In the genomic region with DNA sequence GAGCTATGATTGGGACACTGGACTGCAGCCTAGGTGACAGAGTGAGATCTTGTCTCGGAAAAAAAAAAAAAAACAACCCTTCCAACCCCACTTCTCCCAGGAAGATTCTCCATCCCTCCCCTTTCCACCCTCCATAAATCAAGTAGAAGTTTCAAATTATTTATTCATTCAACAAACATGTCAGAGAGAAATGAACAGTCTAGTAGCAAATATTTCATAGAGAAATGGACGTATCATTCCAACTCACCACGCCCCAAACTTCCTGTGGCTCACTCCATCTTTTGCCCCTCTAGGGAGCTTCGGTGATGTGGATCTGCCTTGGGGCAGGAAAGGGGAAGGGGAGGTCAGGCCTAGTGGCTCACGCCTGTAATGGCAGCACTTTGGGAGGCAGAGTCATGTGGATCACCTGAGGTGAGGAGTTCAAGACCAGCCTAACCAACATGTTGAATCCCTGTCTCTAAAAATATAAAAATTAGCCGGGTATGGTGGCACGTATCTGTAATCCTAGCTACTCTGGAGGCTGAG, we compare ENCODE assay signal across 8 cellular contexts. TPM values are rescaled to one million over a fixed set of nuclear protein-coding genes. Genes with fewer than 3 reads are reported as not detected.
A peak's percentile ranks its signal among the peaks of the same experiment; 100 is the strongest.
DNase-seq lines count a peak whose midpoint lies in the region; ATAC-seq and TF ChIP-seq lines count a peak whose summit lies in the region.

No MANE protein-coding gene starts in this region.

- H3K9ac ChIP-seq in BLaER1 (peak overlapping the region; percentile 94), Loucy (ENCODE audit: low read depth, low read length, poor library complexity, severe bottlenecking) (peak overlapping the region; percentile 86)

- H3K4me1 Mint-ChIP-seq in natural killer cell = peaks cover 6 to 17% of the 10 kb centered on the region in 2 donors

- H3K4me2 ChIP-seq in BLaER1 (peak overlapping the region; percentile 97), Loucy (ENCODE audit: low read depth, low read length, poor library complexity, severe bottlenecking) (peak overlapping the region; percentile 92)

- H3F3A ChIP-seq in Loucy (ENCODE audit: low read depth) = peaks cover 1% of the 10 kb centered on the region; the same call in 1 of the 2 replicates

- H3K9me3 ChIP-seq in BLaER1 (no peaks in the 10 kb centered on the region), Loucy (ENCODE audit: insufficient read depth, low read depth, low read length) (no peaks in the 10 kb centered on the region)

- H3K27me3 ChIP-seq in BLaER1 (no peaks in the 10 kb centered on the region), Loucy (ENCODE audit: insufficient read depth, low read length, poor library complexity, severe bottlenecking) (no peaks in the 10 kb centered on the region)

- H4K20me1 ChIP-seq in BLaER1 (peaks cover 41% of the 10 kb centered on the region), Loucy (ENCODE audit: insufficient read depth, low read length, poor library complexity, severe bottlenecking) (peaks cover 12% of the 10 kb centered on the region)

- intact Hi-C loops in natural killer cell (cut with micrococcal nuclease) = no loop called here

- H2AFZ ChIP-seq in Loucy (ENCODE audit: low read length) = peak overlapping the region; percentile 93

- H3K4me1 ChIP-seq in BLaER1 (peaks cover 45% of the 10 kb centered on the region), Loucy (ENCODE audit: insufficient read depth, low read length, poor library complexity, severe bottlenecking) (peaks cover 19% of the 10 kb centered on the region)

- DNase-seq in choroid plexus epithelial cell (ENCODE audit: low read depth) (no peak), natural killer cell (no peak), SHP77 (lab: John Stamatoyannopoulos, UW) (no peak), T1000 (lab: John Stamatoyannopoulos, UW) (no peak)
- DNase-seq in effector CD8-positive, alpha-beta T cell (lab: John Stamatoyannopoulos, UW) = no peak

- peaks cover 24% of the 10 kb centered on the region for H3K79me2 ChIP-seq in Loucy (ENCODE audit: insufficient read depth, low read length)

- TF ChIP-seq CTCF in Loucy (conservative IDR thresholded peaks at IDR 0.05; ENCODE audit: low read length) = no peak; the same call in 1 of the 2 replicates
- TF ChIP-seq CTCF in choroid plexus epithelial cell (conservative IDR thresholded peaks at IDR 0.05; ENCODE audit: low read depth, low read length) = peak; percentile 2
- TF ChIP-seq CTCF in natural killer cell (IDR thresholded peaks at IDR 0.05) = no peak

- H3K27ac ChIP-seq in BLaER1 = peak overlapping the region; percentile 93

- ATAC-seq in natural killer cell (no peak), GM21367 (IDR thresholded peaks at IDR 0.05; ENCODE audit: unreplicated experiment) (no peak)

- no peaks in the 10 kb centered on the region for H3K9me3 Mint-ChIP-seq in natural killer cell

- no peaks in the 10 kb centered on the region for H3K36me3 Mint-ChIP-seq in natural killer cell

- H3K4me3 Mint-ChIP-seq in natural killer cell = peak overlapping the region; percentile 84

- H3K36me3 ChIP-seq in BLaER1 (peaks cover 27% of the 10 kb centered on the region), Loucy (ENCODE audit: insufficient read depth, low read length) (peaks cover 5% of the 10 kb centered on the region; the same call in 1 of the 2 replicates)

- H3K27me3 Mint-ChIP-seq in natural killer cell (ENCODE audit: low read depth in 2 of 2) = no peaks in the 10 kb centered on the region

- peak overlapping the region; percentile 71 to 85 for H3K27ac Mint-ChIP-seq in natural killer cell

- no peaks in the 10 kb centered on the region for H3K9me2 ChIP-seq in Loucy (replicated peaks; ENCODE audit: low read depth, low read length)

- H3K4me3 ChIP-seq in BLaER1 (peak overlapping the region; percentile 100), Loucy (ENCODE audit: low read length, poor library complexity, severe bottlenecking) (peak overlapping the region; percentile 90), choroid plexus epithelial cell (ENCODE audit: low read depth, low read length) (peak overlapping the region; percentile 77)

RNA-seq across cellular contexts. Expression of a gene that starts 0.6 kb away (rescaled TPM):
- total RNA-seq in natural killer cell = 10 to 100 TPM; 55.1 to 59.2 (median 56.5) TPM

RNA-seq across cellular contexts. Expression of a gene that starts 9.3 kb away (rescaled TPM):
- total RNA-seq in natural killer cell = under 1 TPM; 0.78 to 0.95 (median 0.78) TPM

RNA-seq across cellular contexts. Expression of a gene that starts 10.4 kb away (rescaled TPM):
- total RNA-seq in natural killer cell = 100 to 1,000 TPM; 148 to 161 (median 156) TPM

RNA-seq across cellular contexts. Expression of a gene that starts 18.0 kb away (rescaled TPM):
- total RNA-seq in natural killer cell = 1 to 10 TPM; 1.9 to 2.4 (median 2.3) TPM

RNA-seq across cellular contexts. Expression of a gene that starts 18.6 kb away (rescaled TPM):
- 1 to 10 TPM; 5.0 to 5.6 (median 5.5) TPM for total RNA-seq in natural killer cell
